ENCODE assay signal across 9 cellular contexts in the genomic region with DNA sequence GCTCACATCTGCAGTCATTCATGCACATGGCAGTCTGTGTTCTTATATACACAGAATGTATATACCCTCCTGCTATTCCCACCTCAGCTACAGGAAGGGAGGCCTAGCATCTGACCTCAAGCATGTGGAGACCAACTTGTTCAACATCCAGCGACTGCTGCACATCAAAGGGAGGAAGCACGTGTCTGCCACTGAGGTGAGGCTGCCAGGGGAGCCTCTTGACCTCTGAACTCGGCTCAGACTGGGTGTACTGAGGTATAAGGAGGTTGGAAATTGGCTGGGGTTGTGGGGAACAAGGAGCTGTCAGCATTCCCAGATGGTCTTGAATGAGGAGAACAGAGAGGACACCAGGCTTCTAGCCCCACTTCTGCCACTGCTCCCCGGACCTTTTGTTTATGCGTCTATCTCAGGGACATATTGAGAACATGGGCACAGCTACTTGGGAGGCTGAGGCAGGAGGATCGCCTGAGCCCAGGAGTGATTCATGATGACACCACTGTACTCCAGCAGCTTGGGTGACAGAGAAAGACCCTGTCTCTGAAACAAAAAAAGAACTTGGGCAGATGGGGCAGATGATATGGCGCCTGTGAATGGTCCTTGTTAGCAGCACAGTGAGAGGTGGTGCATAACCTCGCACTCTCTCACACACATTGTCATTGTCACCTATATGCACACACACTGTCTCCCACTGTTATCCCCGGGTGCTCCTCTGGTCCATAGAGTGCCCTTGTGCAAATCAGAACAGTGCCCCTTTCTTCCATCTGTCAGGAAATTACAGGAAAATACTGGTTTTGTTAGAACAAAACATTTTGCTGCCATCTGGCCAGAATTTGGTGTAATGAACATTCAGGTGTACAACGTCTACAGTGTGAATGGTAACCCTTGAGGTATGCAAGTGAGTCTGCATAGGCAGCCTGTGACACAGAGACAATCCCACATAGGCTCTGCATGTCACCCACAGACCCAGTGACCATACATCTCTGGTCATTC. TPM values are rescaled to one million over a fixed set of nuclear protein-coding genes. Genes with fewer than 3 reads are reported as not detected.
DNase-seq lines count a peak whose midpoint lies in the region; ATAC-seq, FAIRE-seq and TF ChIP-seq lines count a peak whose summit lies in the region.
"Had no signal": no experiment of that assay in that cellular context is flagged by ENCODE, and none has a peak within 500 bp of the region (broad histone marks: within the 10 kb centered on the region; RNA-seq: fewer than 3 reads in every experiment).

No MANE protein-coding gene starts in this region.

- H3K27me3 ChIP-seq in BLaER1 treated with 17β-estradiol and CSF1 and Interleukin-3, amounts not matched to agents 10 nM and 100 nM = no peaks in the 10 kb centered on the region
- H3K27me3 ChIP-seq in HepG2 (ENCODE audit: control insufficient read depth in 1 of 2, insufficient read depth in 2 of 2, low read length in 2 of 2) = peaks cover 0 to 26% of the 10 kb centered on the region in 2 experiments; a peak in 2 of 5 replicates

- H3K9me3 Mint-ChIP-seq in activated T-cell treated with anti-CD3 and anti-CD28 coated beads, Interleukin-2, amount 50 U/mL, for 4 hours = no peaks in the 10 kb centered on the region

- BruUV-seq in HepG2 (replicated peaks; lab: Mats Ljungman, UMichigan) = no TSS peak

- H3K27me3 Mint-ChIP-seq in activated T-cell treated with anti-CD3 and anti-CD28 coated beads, Interleukin-2, amount 50 U/mL, for 4 hours (ENCODE audit: low read depth) = no peaks in the 10 kb centered on the region

- H2AFZ ChIP-seq in HepG2 (ENCODE audit: low read length) = no peak overlapping the region

- no peaks in the 10 kb centered on the region for H4K20me1 ChIP-seq in BLaER1 treated with 17β-estradiol and CSF1 and Interleukin-3, amounts not matched to agents 10 nM and 100 nM
- no peaks in the 10 kb centered on the region for H4K20me1 ChIP-seq in HepG2 (ENCODE audit: insufficient read depth, low read length)

- H3K36me3 Mint-ChIP-seq in activated T-cell treated with anti-CD3 and anti-CD28 coated beads, Interleukin-2, amount 50 U/mL, for 4 hours (ENCODE audit: insufficient read depth) = peaks cover 11% of the 10 kb centered on the region

- no peaks in the 10 kb centered on the region for H3K79me2 ChIP-seq in HepG2 (ENCODE audit: insufficient read depth, low read length)

- in situ Hi-C loops in HepG2 (cut with HindIII; ENCODE audit: extremely low pct_ligation_motif_present, low pct_unique_long_range_greater_than_20kb) = no loop called here

- ATAC-seq in activated T-cell treated with anti-CD3 and anti-CD28 coated beads, Interleukin-2, amount 50 U/mL, for 4 hours = no peak
- ATAC-seq in HepG2 = no peak
- ATAC-seq in HG02840 (IDR thresholded peaks at IDR 0.05; ENCODE audit: low FRiP score, unreplicated experiment) = no peak

- intact Hi-C loops in HepG2 (cut with micrococcal nuclease; ENCODE audit: unreplicated experiment) = no loop called here

- H3K4me1 ChIP-seq in BLaER1 treated with 17β-estradiol and CSF1 and Interleukin-3, amounts not matched to agents 10 nM and 100 nM = peaks cover 44 to 80% (median 52%) of the 10 kb centered on the region in 10 experiments
- H3K4me1 ChIP-seq in HepG2 (ENCODE audit: insufficient read depth, low read length) = peaks cover 76% of the 10 kb centered on the region

- TF ChIP-seq RAD21 in HepG2 (CRISPR knock-in tag; IDR thresholded peaks at IDR 0.05) = no peak

- TF ChIP-seq EP300 in HepG2 (IDR thresholded peaks at IDR 0.05; ENCODE audit: low read depth in 2 of 2, low read length in 2 of 2) (peak in 1 of 2 experiments; percentile 11; a peak in 1 of 4 replicates), HepG2 (CRISPR knock-in tag; IDR thresholded peaks at IDR 0.05; ENCODE audit: borderline replicate concordance) (no peak)

- FAIRE-seq in GM12891 (lab: Jason Lieb, UNC) (peak; percentile 33), HepG2 (lab: Jason Lieb, UNC) (peak; percentile 58)

- no peaks in the 10 kb centered on the region for H3K9me3 ChIP-seq in BLaER1 treated with 17β-estradiol and CSF1 and Interleukin-3, amounts not matched to agents 10 nM and 100 nM (replicated peaks in 1 of 11)
- no peaks in the 10 kb centered on the region for H3K9me3 ChIP-seq in HepG2 (ENCODE audit: low read length)

- TF ChIP-seq CTCF in HepG2 (CRISPR knock-in tag; IDR thresholded peaks at IDR 0.05) = peak; percentile 38; the same call in 1 of the 2 replicates

- DNase-seq in GM12891 (ENCODE audit: insufficient read length, low spot score) = no peak
- DNase-seq in activated T-cell treated with anti-CD3 and anti-CD28 coated beads, Interleukin-2, amount 50 U/mL, for 4 hours = peak; percentile 2
- DNase-seq in HepG2 (ENCODE audit: low spot score) = peak; percentile 39
- DNase-seq in DMS79 treated with DMSO at 0.1 percent for 48 hours (lab: John Stamatoyannopoulos, UW) = no peak
- DNase-seq in NCI-H2029 (lab: John Stamatoyannopoulos, UW) = no peak
- no peak for DNase-seq in HEK293T (ENCODE audit: extremely low spot score)
- DNase-seq: COR-L47 had no signal

- H3K9ac ChIP-seq in BLaER1 treated with 17β-estradiol and CSF1 and Interleukin-3, amounts not matched to agents 10 nM and 100 nM = no peak overlapping the region
- H3K9ac ChIP-seq in HepG2 (ENCODE audit: insufficient read depth, low read depth, low read length) = no peak overlapping the region

- POLR2A ChIA-PET in HepG2 (lab: Yijun Ruan, JAX) = interaction anchor here (1.0 to 1.5 kb wide), 4 partner anchors 9 to 169 kb away, joined by 3 to 5 read pairs (median 4); partner anchors contain the start of gene OXSR1
- POLR2A ChIA-PET in HEK293T (lab: Yijun Ruan, JAX) = interaction anchor here (1.1 kb wide), 1 partner anchor 22 kb away, joined by 6 read pairs; no protein-coding TSS in a partner anchor

- H3K4me1 Mint-ChIP-seq in activated T-cell treated with anti-CD3 and anti-CD28 coated beads, Interleukin-2, amount 50 U/mL, for 4 hours (ENCODE audit: low read depth) = peaks cover 54% of the 10 kb centered on the region

- peak overlapping the region; percentile 80 to 90 (median 86) for H3K4me2 ChIP-seq in BLaER1 treated with 17β-estradiol and CSF1 and Interleukin-3, amounts not matched to agents 10 nM and 100 nM
- H3K4me2 ChIP-seq in HepG2 (ENCODE audit: low read depth, low read length) = no peak overlapping the region; the same call in 1 of the 2 replicates

- CTCF ChIA-PET in HepG2 (lab: Yijun Ruan, JAX; ENCODE audit: low intra/inter-chr PET ratio, low total read pairs) (interaction anchor here (1.5 to 1.8 kb wide), 2 partner anchors 21 to 141 kb away, joined by 6 to 10 read pairs; no protein-coding TSS in a partner anchor), HEK293T (lab: Yijun Ruan, JAX) (interaction anchor here (0.5 to 1.4 kb wide), 10 partner anchors 8 to 1164 kb away, joined by 3 to 16 read pairs (median 4); no protein-coding TSS in a partner anchor)

- 20% methylated on average over 7 of the region's 10 CpGs for WGBS in HepG2 (ENCODE audit: low lambda C conversion rate)

- H3K36me3 ChIP-seq in BLaER1 treated with 17β-estradiol and CSF1 and Interleukin-3, amounts not matched to agents 10 nM and 100 nM = peaks cover 0 to 46% (median 36%) of the 10 kb centered on the region in 11 experiments; a peak in 18 of 22 replicates
- H3K36me3 ChIP-seq in HepG2 (replicated peaks in 1 of 2; ENCODE audit: control insufficient read depth in 1 of 2, insufficient read depth in 2 of 2, low read length in 2 of 2) = no peaks in the 10 kb centered on the region

- H3K4me3 Mint-ChIP-seq in activated T-cell treated with anti-CD3 and anti-CD28 coated beads, Interleukin-2, amount 50 U/mL, for 4 hours = peak overlapping the region; percentile 93

- peak overlapping the region in 2 of 11 experiments; percentile 13 to 96; a peak in 3 of 22 replicates for H3K27ac ChIP-seq in BLaER1 treated with 17β-estradiol and CSF1 and Interleukin-3, amounts not matched to agents 10 nM and 100 nM
- no peak overlapping the region for H3K27ac ChIP-seq in HepG2 (ENCODE audit: extremely low read length, insufficient read depth, low read length)

- H3K4me3 ChIP-seq in BLaER1 treated with 17β-estradiol and CSF1 and Interleukin-3, amounts not matched to agents 10 nM and 100 nM = peak overlapping the region in 5 of 10 experiments; percentile 60 to 74 (median 70); a peak in 1 of 20 replicates
- no peak overlapping the region for H3K4me3 ChIP-seq in HepG2 (replicated peaks in 1 of 3; ENCODE audit: insufficient read depth in 1 of 3, low read depth in 2 of 3, low read length in 3 of 3)

- TF ChIP-seq POLR2A in GM12891 (IDR thresholded peaks at IDR 0.05; ENCODE audit: low read depth, low read length) (no peak), HepG2 (IDR thresholded peaks at IDR 0.05; ENCODE audit: insufficient read depth in 1 of 2, low read depth in 2 of 2, low read length in 2 of 2) (no peak)

RNA-seq across cellular contexts. Expression of gene VILL, which starts 5.4 kb away (rescaled TPM):
- polyA plus RNA-seq in GM12891 (2012; ENCODE audit: low read depth, missing spikeins) = 3.5 TPM
- total RNA-seq in activated T-cell treated with anti-CD3 and anti-CD28 coated beads, Interleukin-2, amount 50 U/mL, for 4 hours = 10 to 100 TPM; 15.0 to 16.8 (median 16.6) TPM
- 3.2 and 4.0 TPM in 2 replicates for total RNA-seq in HepG2 (2016; rRNA removed; fragmentation: Illumina TruSeq; extraction: Trizol)
- 4.3 and 5.3 TPM in 2 replicates for total RNA-seq in HepG2 (2016; cell fraction: cytosol; rRNA removed; fragmentation: Illumina TruSeq; extraction: Trizol; ENCODE audit: low read depth)
- 2.3 and 4.1 TPM in 2 replicates for total RNA-seq in HepG2 (2016; cell fraction: insoluble cytoplasmic fraction; rRNA removed; fragmentation: Illumina TruSeq; extraction: Trizol)
- 3.3 and 5.4 TPM in 2 replicates for total RNA-seq in HepG2 (2016; cell fraction: membrane; rRNA removed; fragmentation: Illumina TruSeq; extraction: Trizol)
- 2.0 and 2.1 TPM in 2 replicates for total RNA-seq in HepG2 (2016; cell fraction: nucleus; rRNA removed; fragmentation: Illumina TruSeq; extraction: Trizol)
- 5.3 and 7.5 TPM in 2 replicates for polyA plus RNA-seq in HepG2 (2011; rRNA removed)
- polyA plus RNA-seq in HepG2 (2011; cell fraction: cytosol; rRNA removed) = 5.6 and 9.0 TPM in 2 replicates
- polyA plus RNA-seq in HepG2 (2011; cell fraction: nucleus; rRNA removed) = 8.6 and 9.9 TPM in 2 replicates
- polyA plus RNA-seq in HepG2 (2012) = 2.1 and 2.6 TPM in 2 replicates
- 4.2 and 6.5 TPM in 2 replicates for polyA plus RNA-seq in HepG2 (2016; cell fraction: cytosol; fragmentation: Illumina TruSeq; extraction: Trizol; ENCODE audit: low read depth)
- 2.0 and 2.3 TPM in 2 replicates for polyA plus RNA-seq in HepG2 (2016; cell fraction: insoluble cytoplasmic fraction; fragmentation: Illumina TruSeq; extraction: Trizol; ENCODE audit: low read depth)
- 3.5 and 5.1 TPM in 2 replicates for polyA plus RNA-seq in HepG2 (2016; cell fraction: membrane; fragmentation: Illumina TruSeq; extraction: Trizol; ENCODE audit: low read depth)
- 2.0 and 2.9 TPM in 2 replicates for polyA plus RNA-seq in HepG2 (2016; cell fraction: nucleus; fragmentation: Illumina TruSeq; extraction: Trizol; ENCODE audit: insufficient read depth, low read depth)
- 1.2 and 3.8 TPM in 2 replicates for polyA minus RNA-seq in HepG2 (2011; rRNA and poly(A)+ RNA removed; ENCODE audit: low replicate concordance)
- 0.89 TPM in 1 of 2 replicates, not detected in the other for polyA minus RNA-seq in HepG2 (2011; cell fraction: cytosol; rRNA and poly(A)+ RNA removed)
- 6.2 and 7.3 TPM in 2 replicates for polyA minus RNA-seq in HepG2 (2011; cell fraction: nucleus; rRNA and poly(A)+ RNA removed)

RNA-seq across cellular contexts. Expression of gene PLCD1, which starts 33.5 kb away (rescaled TPM):
- polyA plus RNA-seq in GM12891 (2012; ENCODE audit: low read depth, missing spikeins) = 2.2 TPM
- 1 to 10 TPM; 1.8 to 3.4 (median 1.9) TPM for total RNA-seq in activated T-cell treated with anti-CD3 and anti-CD28 coated beads, Interleukin-2, amount 50 U/mL, for 4 hours
- total RNA-seq in HepG2 (2016; rRNA removed; fragmentation: Illumina TruSeq; extraction: Trizol) = 10.1 and 11.4 TPM in 2 replicates
- total RNA-seq in HepG2 (2016; cell fraction: cytosol; rRNA removed; fragmentation: Illumina TruSeq; extraction: Trizol; ENCODE audit: low read depth) = 2.1 and 3.6 TPM in 2 replicates
- 9.3 and 12.3 TPM in 2 replicates for total RNA-seq in HepG2 (2016; cell fraction: insoluble cytoplasmic fraction; rRNA removed; fragmentation: Illumina TruSeq; extraction: Trizol)
- total RNA-seq in HepG2 (2016; cell fraction: membrane; rRNA removed; fragmentation: Illumina TruSeq; extraction: Trizol) = 4.6 and 5.7 TPM in 2 replicates
- total RNA-seq in HepG2 (2016; cell fraction: nucleus; rRNA removed; fragmentation: Illumina TruSeq; extraction: Trizol) = 8.0 and 8.9 TPM in 2 replicates
- 12.4 and 12.8 TPM in 2 replicates for polyA plus RNA-seq in HepG2 (2011; rRNA removed)
- 7.2 and 10.7 TPM in 2 replicates for polyA plus RNA-seq in HepG2 (2011; cell fraction: cytosol; rRNA removed)
- polyA plus RNA-seq in HepG2 (2011; cell fraction: nucleus; rRNA removed) = 30.9 and 33.2 TPM in 2 replicates
- polyA plus RNA-seq in HepG2 (2012) = 10.6 and 11.1 TPM in 2 replicates
- polyA plus RNA-seq in HepG2 (2016; cell fraction: cytosol; fragmentation: Illumina TruSeq; extraction: Trizol; ENCODE audit: low read depth) = 2.2 and 2.7 TPM in 2 replicates
- 6.8 and 9.0 TPM in 2 replicates for polyA plus RNA-seq in HepG2 (2016; cell fraction: insoluble cytoplasmic fraction; fragmentation: Illumina TruSeq; extraction: Trizol; ENCODE audit: low read depth)
- 3.9 and 5.6 TPM in 2 replicates for polyA plus RNA-seq in HepG2 (2016; cell fraction: membrane; fragmentation: Illumina TruSeq; extraction: Trizol; ENCODE audit: low read depth)
- polyA plus RNA-seq in HepG2 (2016; cell fraction: nucleus; fragmentation: Illumina TruSeq; extraction: Trizol; ENCODE audit: insufficient read depth, low read depth) = 13.4 and 22.2 TPM in 2 replicates
- polyA minus RNA-seq in HepG2 (2011; rRNA and poly(A)+ RNA removed; ENCODE audit: low replicate concordance) = 2.2 and 34.5 TPM in 2 replicates
- 11.5 and 15.0 TPM in 2 replicates for polyA minus RNA-seq in HepG2 (2011; cell fraction: cytosol; rRNA and poly(A)+ RNA removed)
- 8.4 and 11.8 TPM in 2 replicates for polyA minus RNA-seq in HepG2 (2011; cell fraction: nucleus; rRNA and poly(A)+ RNA removed)

RNA-seq across cellular contexts. Expression of gene DLEC1, which starts 43.1 kb away (rescaled TPM):
- polyA plus RNA-seq in GM12891 (2012; ENCODE audit: low read depth, missing spikeins) = 0.08 TPM
- under 1 TPM; 0.05 to 0.16 (median 0.08) TPM for total RNA-seq in activated T-cell treated with anti-CD3 and anti-CD28 coated beads, Interleukin-2, amount 50 U/mL, for 4 hours
- not detected in 2 replicates for total RNA-seq in HepG2 (2016; rRNA removed; fragmentation: Illumina TruSeq; extraction: Trizol)
- total RNA-seq in HepG2 (2016; cell fraction: cytosol; rRNA removed; fragmentation: Illumina TruSeq; extraction: Trizol; ENCODE audit: low read depth) = not detected in 2 replicates
- not detected in 2 replicates for total RNA-seq in HepG2 (2016; cell fraction: insoluble cytoplasmic fraction; rRNA removed; fragmentation: Illumina TruSeq; extraction: Trizol)
- not detected in 2 replicates for total RNA-seq in HepG2 (2016; cell fraction: membrane; rRNA removed; fragmentation: Illumina TruSeq; extraction: Trizol)
- total RNA-seq in HepG2 (2016; cell fraction: nucleus; rRNA removed; fragmentation: Illumina TruSeq; extraction: Trizol) = not detected in 2 replicates
- polyA plus RNA-seq in HepG2 (2011; rRNA removed) = 0.09 and 0.13 TPM in 2 replicates
- 0.01 TPM in 1 of 2 replicates, not detected in the other for polyA plus RNA-seq in HepG2 (2011; cell fraction: cytosol; rRNA removed)
- polyA plus RNA-seq in HepG2 (2011; cell fraction: nucleus; rRNA removed) = 0.56 and 0.99 TPM in 2 replicates
- polyA plus RNA-seq in HepG2 (2012) = 0.47 and 0.54 TPM in 2 replicates
- not detected in 2 replicates for polyA plus RNA-seq in HepG2 (2016; cell fraction: cytosol; fragmentation: Illumina TruSeq; extraction: Trizol; ENCODE audit: low read depth)
- not detected in 2 replicates for polyA plus RNA-seq in HepG2 (2016; cell fraction: insoluble cytoplasmic fraction; fragmentation: Illumina TruSeq; extraction: Trizol; ENCODE audit: low read depth)
- polyA plus RNA-seq in HepG2 (2016; cell fraction: membrane; fragmentation: Illumina TruSeq; extraction: Trizol; ENCODE audit: low read depth) = not detected in 2 replicates
- not detected in 2 replicates for polyA plus RNA-seq in HepG2 (2016; cell fraction: nucleus; fragmentation: Illumina TruSeq; extraction: Trizol; ENCODE audit: insufficient read depth, low read depth)
- polyA minus RNA-seq in HepG2 (2011; rRNA and poly(A)+ RNA removed; ENCODE audit: low replicate concordance) = 0.40 TPM in 1 of 2 replicates, not detected in the other
- not detected in 2 replicates for polyA minus RNA-seq in HepG2 (2011; cell fraction: cytosol; rRNA and poly(A)+ RNA removed)
- 0.77 and 0.99 TPM in 2 replicates for polyA minus RNA-seq in HepG2 (2011; cell fraction: nucleus; rRNA and poly(A)+ RNA removed)

Comparison
In these comparisons a context has a peak if more than half of its experiments do, and no peak if none do; other contexts are left out.
1. DNase-seq: peak in activated T-cell treated with anti-CD3 and anti-CD28 coated beads, Interleukin-2, amount 50 U/mL, for 4 hours (single experiment) and HepG2 (single experiment); none in GM12891 (single experiment), DMS79 treated with DMSO at 0.1 percent for 48 hours (single experiment), NCI-H2029 (single experiment) and HEK293T (single experiment).